ENCODE assay signal across 8 cellular contexts in genomic region chr17:63647065-63647725, GRCh38. TPM values are rescaled to one million over a fixed set of nuclear protein-coding genes. Genes with fewer than 3 reads are reported as not detected.
A peak's percentile ranks its signal among the peaks of the same experiment; 100 is the strongest.
DNase-seq lines count a peak whose midpoint lies in the region; ATAC-seq and TF ChIP-seq lines count a peak whose summit lies in the region.
"Had no signal": no experiment of that assay in that cellular context is flagged by ENCODE, and none has a peak within 500 bp of the region (broad histone marks: within the 10 kb centered on the region; RNA-seq: fewer than 3 reads in every experiment).

No MANE protein-coding gene starts in this region.

- peak; percentile 10 for ATAC-seq in GM19397 (IDR thresholded peaks at IDR 0.05; ENCODE audit: unreplicated experiment)
- peak; percentile 44; the same call in 1 of the 3 replicates for ATAC-seq in RWPE2 (ENCODE audit: low read depth)
- no peak for ATAC-seq in stimulated activated effector memory CD8-positive, alpha-beta T cell treated with anti-CD3 and anti-CD28 coated beads, Interleukin-12 subunit alpha, Interleukin-12 subunit beta, amount 100 ng/mL, for 72 hours
- ATAC-seq in GM18858 (IDR thresholded peaks at IDR 0.05; ENCODE audit: unreplicated experiment), result no peak

- H3K27ac Mint-ChIP-seq in stimulated activated effector memory CD8-positive, alpha-beta T cell treated with anti-CD3 and anti-CD28 coated beads, Interleukin-12 subunit alpha, Interleukin-12 subunit beta, amount 100 ng/mL, for 72 hours, result peak overlapping the region; percentile 70

- WGBS in hepatocyte (ENCODE audit: low lambda C conversion rate, missing lambda C conversion rate), result 57% methylated on average over 4 of the region's 4 CpGs

- H3K4me1 Mint-ChIP-seq in stimulated activated effector memory CD8-positive, alpha-beta T cell treated with anti-CD3 and anti-CD28 coated beads, Interleukin-12 subunit alpha, Interleukin-12 subunit beta, amount 100 ng/mL, for 72 hours, result no peaks in the 10 kb centered on the region

- no peaks in the 10 kb centered on the region for H4K20me1 ChIP-seq in hepatocyte (ENCODE audit: insufficient read depth, poor library complexity, severe bottlenecking)

- no peak overlapping the region for H3K4me2 ChIP-seq in hepatocyte

- H3K4me1 ChIP-seq in RWPE2 (ENCODE audit: insufficient read depth, poor library complexity, severe bottlenecking) (no peaks in the 10 kb centered on the region), hepatocyte (ENCODE audit: insufficient read depth) (no peaks in the 10 kb centered on the region)

- H3K4me3 ChIP-seq in RWPE2 (ENCODE audit: severe bottlenecking) (no peak overlapping the region), hepatocyte (no peak overlapping the region)

- peaks cover 17% of the 10 kb centered on the region for H3K36me3 ChIP-seq in RWPE2 (ENCODE audit: low read depth)
- H3K36me3 ChIP-seq in hepatocyte (replicated peaks; ENCODE audit: insufficient read depth, low read depth), result no peaks in the 10 kb centered on the region

- H3K9me3 ChIP-seq in RWPE2 (ENCODE audit: severe bottlenecking), result no peaks in the 10 kb centered on the region
- H3K9me3 ChIP-seq in hepatocyte (ENCODE audit: low read depth), result no peaks in the 10 kb centered on the region

- H3K27ac ChIP-seq in RWPE2 (ENCODE audit: poor library complexity, severe bottlenecking), result no peak overlapping the region
- no peak overlapping the region for H3K27ac ChIP-seq in hepatocyte

- DNase-seq in RWPE2 (ENCODE audit: low spot score), result no peak
- DNase-seq in hepatocyte (ENCODE audit: low spot score), result peak; percentile 8
- DNase-seq in stimulated activated effector memory CD8-positive, alpha-beta T cell treated with anti-CD3 and anti-CD28 coated beads, Interleukin-12 subunit alpha, Interleukin-12 subunit beta, amount 100 ng/mL, for 72 hours (ENCODE audit: low spot score in 2 of 2), result no peak
- DNase-seq in NCI-H1436 treated with DMSO at 0.1 percent for 48 hours (lab: John Stamatoyannopoulos, UW), result no peak
- no peak for DNase-seq in SIG-M5 (lab: John Stamatoyannopoulos, UW)
- DNase-seq: NCI-H2107 had no signal

- no peaks in the 10 kb centered on the region for H3K9me3 Mint-ChIP-seq in stimulated activated effector memory CD8-positive, alpha-beta T cell treated with anti-CD3 and anti-CD28 coated beads, Interleukin-12 subunit alpha, Interleukin-12 subunit beta, amount 100 ng/mL, for 72 hours

- H3K27me3 ChIP-seq in RWPE2 (ENCODE audit: insufficient read depth, poor library complexity, severe bottlenecking), result no peaks in the 10 kb centered on the region
- no peaks in the 10 kb centered on the region for H3K27me3 ChIP-seq in hepatocyte

- no peak overlapping the region for H3K4me3 Mint-ChIP-seq in stimulated activated effector memory CD8-positive, alpha-beta T cell treated with anti-CD3 and anti-CD28 coated beads, Interleukin-12 subunit alpha, Interleukin-12 subunit beta, amount 100 ng/mL, for 72 hours

- H2AFZ ChIP-seq in hepatocyte, result no peak overlapping the region

- peaks cover 20% of the 10 kb centered on the region for H3K36me3 Mint-ChIP-seq in stimulated activated effector memory CD8-positive, alpha-beta T cell treated with anti-CD3 and anti-CD28 coated beads, Interleukin-12 subunit alpha, Interleukin-12 subunit beta, amount 100 ng/mL, for 72 hours

- H3K79me2 ChIP-seq in hepatocyte, result no peaks in the 10 kb centered on the region

- H3K9me2 ChIP-seq in hepatocyte (replicated peaks; ENCODE audit: insufficient read depth), result no peaks in the 10 kb centered on the region

- no peak for TF ChIP-seq CTCF in RWPE2 (IDR thresholded peaks at IDR 0.05; ENCODE audit: poor library complexity, severe bottlenecking)
- TF ChIP-seq CTCF in hepatocyte (IDR thresholded peaks at IDR 0.05; ENCODE audit: poor library complexity), result no peak

RNA-seq across cellular contexts. Expression of gene MAP3K3, which starts 25.0 kb away (rescaled TPM):
- 13.4 and 15.6 TPM in 2 replicates for total RNA-seq in hepatocyte
- polyA plus RNA-seq in hepatocyte, result 15.3 and 15.5 TPM in 2 replicates

RNA-seq across cellular contexts. Expression of gene TACO1, which starts 46.5 kb away (rescaled TPM):
- 17.0 and 20.2 TPM in 2 replicates for total RNA-seq in hepatocyte
- polyA plus RNA-seq in hepatocyte, result 23.8 and 32.2 TPM in 2 replicates

RNA-seq across cellular contexts. Expression of gene LIMD2, which starts 52.7 kb away (rescaled TPM):
- 14.5 and 20.7 TPM in 2 replicates for total RNA-seq in hepatocyte
- 31.1 and 35.3 TPM in 2 replicates for polyA plus RNA-seq in hepatocyte

Comparison
In these comparisons a context has a peak if more than half of its experiments do, and no peak if none do; other contexts are left out.
1. ATAC-seq: peak in GM19397 (single experiment) and RWPE2 (single experiment); none in stimulated activated effector memory CD8-positive, alpha-beta T cell treated with anti-CD3 and anti-CD28 coated beads, Interleukin-12 subunit alpha, Interleukin-12 subunit beta, amount 100 ng/mL, for 72 hours (single experiment) and GM18858 (single experiment).